In genomic region chr17:30600062-30600829, GRCh38 we compare ENCODE assay signal across 8 cellular contexts.
A peak's percentile ranks its signal among the peaks of the same experiment; 100 is the strongest.
DNase-seq lines count a peak whose midpoint lies in the region; ATAC-seq and TF ChIP-seq lines count a peak whose summit lies in the region.

No MANE protein-coding gene starts in this region.

- H2AFZ ChIP-seq in hepatocyte = peak overlapping the region; percentile 79

- peak; percentile 31 for TF ChIP-seq CTCF in GM13976 (IDR thresholded peaks at IDR 0.05; ENCODE audit: borderline replicate concordance, control extremely low read depth, extremely low read depth, insufficient read depth, missing control alignments)
- TF ChIP-seq CTCF in ascending aorta (IDR thresholded peaks at IDR 0.05) = peak; percentile 38 to 47 (median 42)
- TF ChIP-seq CTCF in hepatocyte (IDR thresholded peaks at IDR 0.05; ENCODE audit: poor library complexity) = peak; percentile 63

- H3K4me1 ChIP-seq in ascending aorta (peaks cover 0 to 6% of the 10 kb centered on the region in 2 donors), hepatocyte (ENCODE audit: insufficient read depth) (no peaks in the 10 kb centered on the region), rectal smooth muscle tissue (ENCODE audit: control insufficient read depth, insufficient read depth, low read length) (no peaks in the 10 kb centered on the region)

- no peaks in the 10 kb centered on the region for H3K36me3 ChIP-seq in ascending aorta
- H3K36me3 ChIP-seq in hepatocyte (replicated peaks; ENCODE audit: insufficient read depth, low read depth) = no peaks in the 10 kb centered on the region
- H3K36me3 ChIP-seq in rectal smooth muscle tissue (ENCODE audit: control insufficient read depth, insufficient read depth, low read length) = no peaks in the 10 kb centered on the region

- no peaks in the 10 kb centered on the region for H3K9me2 ChIP-seq in hepatocyte (replicated peaks; ENCODE audit: insufficient read depth)

- no peaks in the 10 kb centered on the region for H3K36me3 Mint-ChIP-seq in T-helper 17 cell (ENCODE audit: low read depth)

- under 1% methylated on average over 70 of the region's 78 CpGs for WGBS in hepatocyte (ENCODE audit: low lambda C conversion rate, missing lambda C conversion rate)

- peak overlapping the region; percentile 97 for H3K4me3 Mint-ChIP-seq in T-helper 17 cell

- peak overlapping the region; percentile 76 for H3K4me2 ChIP-seq in hepatocyte

- no peaks in the 10 kb centered on the region for H3K9me3 ChIP-seq in T-helper 17 cell (ENCODE audit: control insufficient read depth, low read length, poor library complexity, severe bottlenecking)
- H3K9me3 ChIP-seq in ascending aorta = no peaks in the 10 kb centered on the region
- H3K9me3 ChIP-seq in hepatocyte (ENCODE audit: low read depth) = no peaks in the 10 kb centered on the region

- intact Hi-C loops in ascending aorta (cut with DNase I) = loop anchor here (1.0 to 5.0 kb wide), 3 partner anchors 80 to 483 kb away; partner anchors contain the start of genes GOSR1 and NSRP1

- H3K4me3 ChIP-seq in ascending aorta = peak overlapping the region; percentile 71 to 99
- peak overlapping the region; percentile 78 for H3K4me3 ChIP-seq in hepatocyte
- peak overlapping the region; percentile 93 for H3K4me3 ChIP-seq in rectal smooth muscle tissue (ENCODE audit: low read length)

- peaks cover 18% of the 10 kb centered on the region for H3K4me1 Mint-ChIP-seq in T-helper 17 cell

- H3K27ac Mint-ChIP-seq in T-helper 17 cell = peak overlapping the region; percentile 92

- ATAC-seq in HG02623 (IDR thresholded peaks at IDR 0.05; ENCODE audit: unreplicated experiment) (peak; percentile 79), T-helper 17 cell (peak; percentile 85)

- H3K27ac ChIP-seq in ascending aorta = peak overlapping the region; percentile 88 to 98
- peak overlapping the region; percentile 96 for H3K27ac ChIP-seq in hepatocyte
- peak overlapping the region; percentile 94 for H3K27ac ChIP-seq in rectal smooth muscle tissue (ENCODE audit: low read depth, low read length)

- H3K27me3 ChIP-seq in ascending aorta = no peaks in the 10 kb centered on the region
- H3K27me3 ChIP-seq in hepatocyte = no peaks in the 10 kb centered on the region
- no peaks in the 10 kb centered on the region for H3K27me3 ChIP-seq in rectal smooth muscle tissue (ENCODE audit: control insufficient read depth, insufficient read depth, low read length)

- H3K9ac ChIP-seq in rectal smooth muscle tissue (ENCODE audit: low read length) = peak overlapping the region; percentile 68

- H3K79me2 ChIP-seq in hepatocyte = peaks cover 41% of the 10 kb centered on the region

- DNase-seq in GM13976 (ENCODE audit: low spot score) = peak; percentile 86
- DNase-seq in NCI-H1092 (lab: John Stamatoyannopoulos, UW) = peak; percentile 69
- DNase-seq in T-helper 17 cell = peak; percentile 20 to 33 (median 25)
- peak; percentile 29 to 87 for DNase-seq in ascending aorta (ENCODE audit: low spot score in 2 of 2)
- DNase-seq in hepatocyte (ENCODE audit: low spot score) = peak; percentile 88
- no peak for DNase-seq in NCI-H2196 (lab: John Stamatoyannopoulos, UW; ENCODE audit: unreplicated experiment)

- H4K20me1 ChIP-seq in hepatocyte (ENCODE audit: insufficient read depth, poor library complexity, severe bottlenecking) = no peaks in the 10 kb centered on the region

- in situ Hi-C loops in GM13976 (cut with MboI; ENCODE audit: low sequenced_read_pairs, unreplicated experiment) = no loop called here

- H3K27me3 Mint-ChIP-seq in T-helper 17 cell = no peaks in the 10 kb centered on the region
